In genomic region chr15:28921336-28921735, GRCh38 we compare ENCODE assay signal across 1 cellular context.
TF ChIP-seq lines count a peak whose summit lies in the region.

No MANE protein-coding gene starts in this region.

TF ChIP-seq in GM23338, 12 proteins besides CTCF, POLR2A, EP300 and RAD21 (continued from another document):
- no peak for TF ChIP-seq ZNF462 (CRISPR knock-in tag; IDR thresholded peaks at IDR 0.05)
- TF ChIP-seq JUNB (IDR thresholded peaks at IDR 0.05; ENCODE audit: unreplicated experiment): no peak
- no peak for TF ChIP-seq REST (IDR thresholded peaks at IDR 0.05; ENCODE audit: unreplicated experiment)
- TF ChIP-seq ZNF114 (CRISPR knock-in tag; IDR thresholded peaks at IDR 0.05): no peak
- no peak for TF ChIP-seq STAT1 (IDR thresholded peaks at IDR 0.05; ENCODE audit: unreplicated experiment)
- TF ChIP-seq EZH2 (IDR thresholded peaks at IDR 0.05; ENCODE audit: low read depth, unreplicated experiment): no peak
- TF ChIP-seq NANOG (IDR thresholded peaks at IDR 0.05; ENCODE audit: borderline replicate concordance): no peak
- TF ChIP-seq CREB1 (CRISPR knock-in tag; IDR thresholded peaks at IDR 0.05; ENCODE audit: low read depth): no peak
